Comparison of ENCODE assay signal across 8 cellular contexts in genomic region chr11:57323503-57324153, GRCh38. TPM values are rescaled to one million over a fixed set of nuclear protein-coding genes. Genes with fewer than 3 reads are reported as not detected.
DNase-seq lines count a peak whose midpoint lies in the region; ATAC-seq and TF ChIP-seq lines count a peak whose summit lies in the region.

No MANE protein-coding gene starts in this region.

- H3K4me2 ChIP-seq in HCT116 (ENCODE audit: low read length): peak overlapping the region; percentile 96

- peak overlapping the region; percentile 71 for H3K27ac Mint-ChIP-seq in activated B cell treated with CpG ODN at 0.5 μM for 24 hours

- in situ Hi-C loops in GM13977 (cut with MboI; ENCODE audit: low pct_unique_long_range_greater_than_20kb, low sequenced_read_pairs, unreplicated experiment): no loop called here

- H3K9ac ChIP-seq in HCT116 (ENCODE audit: low read length): peak overlapping the region; percentile 63

- H3K9me3 ChIP-seq in HCT116 (ENCODE audit: control insufficient read depth in 1 of 2, insufficient read depth in 1 of 2, low read depth in 1 of 2, low read length in 2 of 2) (no peaks in the 10 kb centered on the region), right atrium auricular region (no peaks in the 10 kb centered on the region)

- CTCF ChIA-PET in HCT116 (lab: Charles Lee): no interaction called here
- CTCF ChIA-PET in activated B cell treated with CpG ODN at 0.5 μM for 24 hours (lab: Charles Lee): no interaction called here

- ATAC-seq in HCT116 (no peak), activated B cell treated with CpG ODN at 0.5 μM for 24 hours (ENCODE audit: low read depth) (no peak), HG02763 (IDR thresholded peaks at IDR 0.05; ENCODE audit: unreplicated experiment) (no peak)

- peaks cover 42% of the 10 kb centered on the region for H3K79me2 ChIP-seq in HCT116 (ENCODE audit: insufficient read depth, low read length)

- no peaks in the 10 kb centered on the region for H3K9me2 ChIP-seq in HCT116 (ENCODE audit: insufficient read depth)

- no peak for TF ChIP-seq RAD21 in HCT116 (IDR thresholded peaks at IDR 0.05; ENCODE audit: low read depth)

- intact Hi-C loops in HCT116 (cut with micrococcal nuclease) (no loop called here), activated B cell treated with CpG ODN at 0.5 μM for 24 hours (cut with micrococcal nuclease) (loop anchor here (10.0 kb wide), 1 partner anchor 1201 kb away; no protein-coding TSS in a partner anchor)

- BruUV-seq in HCT116 (replicated peaks; lab: Mats Ljungman, UMichigan): no TSS peak

- POLR2A ChIA-PET in HCT116 (lab: Charles Lee) (interaction anchor here (0.6 to 6.5 kb wide), 4 partner anchors 11 to 79 kb away, joined by 3 to 42 read pairs (median 4); partner anchors contain the start of gene PRG3), activated B cell treated with CpG ODN at 0.5 μM for 24 hours (lab: Charles Lee) (interaction anchor here (0.6 to 3.5 kb wide), 5 partner anchors 12 to 242 kb away, joined by 4 to 92 read pairs (median 5); partner anchors contain the start of genes SSRP1 and TIMM10)

- H3K4me3 Mint-ChIP-seq in activated B cell treated with CpG ODN at 0.5 μM for 24 hours: peak overlapping the region; percentile 86

- H3K27me3 ChIP-seq in HCT116 (ENCODE audit: insufficient read depth, low read length) (no peaks in the 10 kb centered on the region), right atrium auricular region (no peaks in the 10 kb centered on the region)

- RAD21 ChIA-PET in HCT116 (lab: Charles Lee; ENCODE audit: low non-redundant PET in 1 of 2, low total read pairs in 2 of 2, uncharacterized antibody in 2 of 2, unreplicated experiment in 2 of 2): interaction anchor here (0.6 to 1.8 kb wide), 2 partner anchors 12 to 13 kb away, joined by 3 to 6 read pairs; partner anchors contain the start of gene SSRP1 (in 1 of the 2)

- DNase-seq in HCT116 (ENCODE audit: low read depth, low spot score) (no peak), activated B cell treated with CpG ODN at 0.5 μM for 24 hours (no peak), right atrium auricular region (ENCODE audit: low spot score) (no peak), amygdala (lab: John Stamatoyannopoulos, UW) (no peak), SHP77 treated with DMSO at 0.1 percent for 48 hours (lab: John Stamatoyannopoulos, UW) (no peak), GM13977 (ENCODE audit: low spot score) (no peak)

- no peak overlapping the region for H2AFZ ChIP-seq in HCT116 (ENCODE audit: low read depth, low read length, poor library complexity, severe bottlenecking)

- peaks cover 39% of the 10 kb centered on the region for H3K36me3 Mint-ChIP-seq in activated B cell treated with CpG ODN at 0.5 μM for 24 hours (ENCODE audit: low read depth)

- TF ChIP-seq CTCF in HCT116 (IDR thresholded peaks at IDR 0.05 in 2 of 3, conservative IDR thresholded peaks at IDR 0.05 in 1 of 3; ENCODE audit: borderline replicate concordance in 1 of 3, insufficient read depth in 1 of 3, low read depth in 2 of 3, low read length in 2 of 3): peak in 2 of 3 experiments; percentile 11 to 18; a peak in 1 of 6 replicates
- TF ChIP-seq CTCF in activated B cell treated with CpG ODN at 0.5 μM for 24 hours (IDR thresholded peaks at IDR 0.05): no peak
- no peak for TF ChIP-seq CTCF in right atrium auricular region (IDR thresholded peaks at IDR 0.05)
- TF ChIP-seq CTCF in GM13977 (IDR thresholded peaks at IDR 0.05; ENCODE audit: extremely low read depth, insufficient read depth, missing control alignments): no peak

- H3K27me3 Mint-ChIP-seq in activated B cell treated with CpG ODN at 0.5 μM for 24 hours: no peaks in the 10 kb centered on the region

- peak overlapping the region; percentile 67 to 75 for H3K4me3 ChIP-seq in HCT116 (replicated peaks in 1 of 2; ENCODE audit: low read depth in 1 of 2, low read length in 2 of 2)
- H3K4me3 ChIP-seq in right atrium auricular region: peak overlapping the region; percentile 62 to 86
- peak overlapping the region; percentile 74 to 92 (median 82) for H3K4me3 ChIP-seq in skin epidermis

- no peaks in the 10 kb centered on the region for H4K20me1 ChIP-seq in HCT116 (ENCODE audit: insufficient read depth)

- TF ChIP-seq POLR2A in HCT116 (IDR thresholded peaks at IDR 0.05; ENCODE audit: borderline replicate concordance, extremely low read depth, insufficient read depth, insufficient read length): no peak

- peaks cover 28% of the 10 kb centered on the region for H3K4me1 Mint-ChIP-seq in activated B cell treated with CpG ODN at 0.5 μM for 24 hours

- H3K4me1 ChIP-seq in HCT116 (ENCODE audit: control insufficient read depth in 1 of 2, insufficient read depth in 2 of 2, low read length in 2 of 2) (peaks cover 33 to 53% of the 10 kb centered on the region in 2 experiments), right atrium auricular region (peaks cover 0 to 58% of the 10 kb centered on the region in 2 donors)

- H3K27ac ChIP-seq in HCT116 (ENCODE audit: low read depth, low read length) (peak overlapping the region; percentile 78), right atrium auricular region (peak overlapping the region; percentile 90 to 94), skin epidermis (peak overlapping the region; percentile 78 to 97 (median 92))

- no peaks in the 10 kb centered on the region for H3K9me3 Mint-ChIP-seq in activated B cell treated with CpG ODN at 0.5 μM for 24 hours

- H3K36me3 ChIP-seq in HCT116 (ENCODE audit: control insufficient read depth in 1 of 2, insufficient read depth in 2 of 2, low read length in 2 of 2) (peaks cover 25 to 37% of the 10 kb centered on the region in 2 experiments), right atrium auricular region (peaks cover 43% of the 10 kb centered on the region)

TF ChIP-seq in HCT116, 20 proteins besides CTCF, POLR2A, EP300 and RAD21:
- TF ChIP-seq EGR1 (IDR thresholded peaks at IDR 0.05; ENCODE audit: low read depth) (no peak), TCF7L2 (IDR thresholded peaks at IDR 0.05; ENCODE audit: borderline replicate concordance, extremely low read depth, insufficient read depth, insufficient read length) (no peak), ZNF274 (IDR thresholded peaks at IDR 0.05; ENCODE audit: low read depth, low read length) (no peak), CEBPB (IDR thresholded peaks at IDR 0.05; ENCODE audit: low read depth) (no peak), SRF (IDR thresholded peaks at IDR 0.05; ENCODE audit: low read depth) (no peak), YY1 (IDR thresholded peaks at IDR 0.05; ENCODE audit: extremely low read depth, insufficient replicate concordance, low read depth, low read length) (no peak), REST (IDR thresholded peaks at IDR 0.05; ENCODE audit: low read depth) (no peak), SP1 (IDR thresholded peaks at IDR 0.05; ENCODE audit: low read depth) (no peak), JUND (IDR thresholded peaks at IDR 0.05) (no peak), CBX3 (IDR thresholded peaks at IDR 0.05; ENCODE audit: low read depth) (no peak), FOSL1 (IDR thresholded peaks at IDR 0.05; ENCODE audit: low read depth) (no peak), SIN3A (IDR thresholded peaks at IDR 0.05; ENCODE audit: low read depth) (no peak), POLR2AphosphoS5 (IDR thresholded peaks at IDR 0.05; ENCODE audit: low read depth, low read length) (no peak)
- TF ChIP-seq, protein P1, sequence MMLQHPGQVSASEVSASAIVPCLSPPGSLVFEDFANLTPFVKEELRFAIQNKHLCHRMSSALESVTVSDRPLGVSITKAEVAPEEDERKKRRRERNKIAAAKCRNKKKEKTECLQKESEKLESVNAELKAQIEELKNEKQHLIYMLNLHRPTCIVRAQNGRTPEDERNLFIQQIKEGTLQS (IDR thresholded peaks at IDR 0.05): no peak

RNA-seq across cellular contexts. Expression of gene TNKS1BP1, which starts 1.1 kb away (rescaled TPM):
- total RNA-seq in HCT116 (2021; ENCODE audit: unreplicated experiment) (77.6 TPM), activated B cell treated with CpG ODN at 0.5 μM for 24 hours (13.9 and 14.3 TPM in 2 replicates), right atrium auricular region (10 to 100 TPM; 26.8 to 52.5 TPM)
- polyA plus RNA-seq in HCT116 (2012): 61.2 and 63.1 TPM in 2 replicates

RNA-seq across cellular contexts. Expression of gene SSRP1, which starts 12.1 kb away (rescaled TPM):
- total RNA-seq in HCT116 (2021; ENCODE audit: unreplicated experiment) (260 TPM), activated B cell treated with CpG ODN at 0.5 μM for 24 hours (120 and 127 TPM in 2 replicates), right atrium auricular region (10 to 100 TPM; 42.3 to 54.3 TPM)
- polyA plus RNA-seq in HCT116 (2012): 259 and 291 TPM in 2 replicates

RNA-seq across cellular contexts. Expression of gene P2RX3, which starts 14.5 kb away (rescaled TPM):
- total RNA-seq in HCT116 (2021; ENCODE audit: unreplicated experiment) (not detected), activated B cell treated with CpG ODN at 0.5 μM for 24 hours (not detected in 2 replicates), right atrium auricular region (1 to 10 TPM in 1 of 2 donors, not detected in 1; 1.4 TPM)
- 0.03 and 0.05 TPM in 2 replicates for polyA plus RNA-seq in HCT116 (2012)

RNA-seq across cellular contexts. Expression of gene PRG3, which starts 57.3 kb away (rescaled TPM):
- not detected for total RNA-seq in HCT116 (2021; ENCODE audit: unreplicated experiment)
- polyA plus RNA-seq in HCT116 (2012): not detected in 2 replicates
- total RNA-seq in activated B cell treated with CpG ODN at 0.5 μM for 24 hours: not detected in 2 replicates
- total RNA-seq in right atrium auricular region: not detected

Comparison
In these comparisons a context has a peak if more than half of its experiments do, and no peak if none do; other contexts are left out.
1. CTCF ChIP-seq: peak in HCT116 (2 of 3); none in activated B cell treated with CpG ODN at 0.5 μM for 24 hours (single experiment), right atrium auricular region (0 of 2) and GM13977 (single experiment).
2. Peak in every context shown above with its lines, with median percentiles within 50 percentile points of each other: H3K27ac ChIP-seq and H3K4me3 ChIP-seq.